4 cellular contexts compared by ENCODE assay signal in genomic region chr13:83019986-83020385, GRCh38.
"Had no signal": no experiment of that assay in that cellular context is flagged by ENCODE, and none has a peak within 500 bp of the region (broad histone marks: within the 10 kb centered on the region; RNA-seq: fewer than 3 reads in every experiment).

No MANE protein-coding gene starts in this region.

- H2AFZ ChIP-seq: GM23338 had no signal

- H3K4me2 ChIP-seq: GM23338 had no signal

- ATAC-seq: GM23338 had no signal

- H3K4me3 ChIP-seq: GM23338 had no signal

- DNase-seq: H9, HCEC 1CT, KBM-7 had no signal
